In the genomic region with DNA sequence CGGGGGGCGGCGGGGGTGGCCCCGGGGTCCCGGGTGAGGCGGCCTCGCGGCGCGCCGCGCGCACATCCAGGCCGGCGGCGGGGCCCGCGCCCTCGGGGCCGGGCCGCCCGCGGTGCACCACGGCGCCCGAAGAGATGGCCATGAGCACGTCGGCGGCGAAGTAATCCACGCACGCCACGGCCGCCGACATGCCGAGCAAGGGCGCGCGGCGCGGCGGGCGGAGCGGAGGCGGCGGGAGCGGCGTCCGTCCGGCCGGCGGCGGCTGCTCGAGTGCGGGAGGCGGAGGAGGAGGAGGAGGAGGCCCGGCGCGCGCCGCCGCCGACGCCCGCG, we compare ENCODE assay signal across 1 cellular context.
TF ChIP-seq lines count a peak whose summit lies in the region.

A gene (minus strand): TSS at position 272 of the 330 bp plus-strand sequence. CDS start 82 bp downstream, at position 190.

TF ChIP-seq in HepG2, 621 proteins besides CTCF, POLR2A, EP300 and RAD21 (continued from another document):
- TF ChIP-seq HNRNPL (IDR thresholded peaks at IDR 0.05; ENCODE audit: low read depth, low read length) (no peak), ZZZ3 (CRISPR knock-in tag; IDR thresholded peaks at IDR 0.05; ENCODE audit: borderline replicate concordance) (no peak), KLF9 (CRISPR knock-in tag; IDR thresholded peaks at IDR 0.05; ENCODE audit: low read depth) (no peak), ZFAT (CRISPR knock-in tag; conservative IDR thresholded peaks at IDR 0.05) (no peak), ZNF777 (CRISPR knock-in tag; IDR thresholded peaks at IDR 0.05) (peak; percentile 76), ZBTB42 (CRISPR knock-in tag; IDR thresholded peaks at IDR 0.05) (no peak), ARNTL (CRISPR knock-in tag; IDR thresholded peaks at IDR 0.05) (no peak), THAP11 (CRISPR knock-in tag; IDR thresholded peaks at IDR 0.05) (no peak), TBL1XR1 (IDR thresholded peaks at IDR 0.05; ENCODE audit: borderline replicate concordance, low read length, partially characterized antibody) (no peak)
- TF ChIP-seq, protein P1, sequence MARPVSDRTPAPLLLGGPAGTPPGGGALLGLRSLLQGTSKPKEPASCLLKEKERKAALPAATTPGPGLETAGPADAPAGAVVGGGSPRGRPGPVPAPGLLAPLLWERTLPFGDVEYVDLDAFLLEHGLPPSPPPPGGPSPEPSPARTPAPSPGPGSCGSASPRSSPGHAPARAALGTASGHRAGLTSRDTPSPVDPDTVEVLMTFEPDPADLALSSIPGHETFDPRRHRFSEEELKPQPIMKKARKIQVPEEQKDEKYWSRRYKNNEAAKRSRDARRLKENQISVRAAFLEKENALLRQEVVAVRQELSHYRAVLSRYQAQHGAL (CRISPR knock-in tag; IDR thresholded peaks at IDR 0.05; ENCODE audit: not compliant biosample characterization): no peak
- TF ChIP-seq, protein P2, sequence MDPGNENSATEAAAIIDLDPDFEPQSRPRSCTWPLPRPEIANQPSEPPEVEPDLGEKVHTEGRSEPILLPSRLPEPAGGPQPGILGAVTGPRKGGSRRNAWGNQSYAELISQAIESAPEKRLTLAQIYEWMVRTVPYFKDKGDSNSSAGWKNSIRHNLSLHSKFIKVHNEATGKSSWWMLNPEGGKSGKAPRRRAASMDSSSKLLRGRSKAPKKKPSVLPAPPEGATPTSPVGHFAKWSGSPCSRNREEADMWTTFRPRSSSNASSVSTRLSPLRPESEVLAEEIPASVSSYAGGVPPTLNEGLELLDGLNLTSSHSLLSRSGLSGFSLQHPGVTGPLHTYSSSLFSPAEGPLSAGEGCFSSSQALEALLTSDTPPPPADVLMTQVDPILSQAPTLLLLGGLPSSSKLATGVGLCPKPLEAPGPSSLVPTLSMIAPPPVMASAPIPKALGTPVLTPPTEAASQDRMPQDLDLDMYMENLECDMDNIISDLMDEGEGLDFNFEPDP (CRISPR knock-in tag; conservative IDR thresholded peaks at IDR 0.05): no peak
- TF ChIP-seq, protein P3, sequence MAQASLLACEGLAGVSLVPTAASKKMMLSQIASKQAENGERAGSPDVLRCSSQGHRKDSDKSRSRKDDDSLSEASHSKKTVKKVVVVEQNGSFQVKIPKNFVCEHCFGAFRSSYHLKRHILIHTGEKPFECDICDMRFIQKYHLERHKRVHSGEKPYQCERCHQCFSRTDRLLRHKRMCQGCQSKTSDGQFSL (CRISPR knock-in tag; IDR thresholded peaks at IDR 0.05): no peak
